8 cellular contexts compared by ENCODE assay signal in genomic region chr12:48716493-48717251, GRCh38. TPM values are rescaled to one million over a fixed set of nuclear protein-coding genes. Genes with fewer than 3 reads are reported as not detected.
A peak's percentile ranks its signal among the peaks of the same experiment; 100 is the strongest.
DNase-seq lines count a peak whose midpoint lies in the region; ATAC-seq, FAIRE-seq and TF ChIP-seq lines count a peak whose summit lies in the region.

CCNT1 (minus strand) TSS chr12:48716707; CDS start chr12:48716675, 32 bp downstream.

- H4K8ac ChIP-seq in H1 (ENCODE audit: extremely low read depth, insufficient read depth, low read length): peak within 1 kb of the TSS; percentile 98; the same call in 1 of the 2 replicates
- H4K8ac ChIP-seq in mesenchymal stem cell (ENCODE audit: low read length): peak within 1 kb of the TSS; percentile 95

- H4K5ac ChIP-seq in H1 (ENCODE audit: insufficient read length, low read depth, low read length): peak within 1 kb of the TSS; percentile 71

- peaks cover 10% of the 10 kb centered on the region for H3K4me1 Mint-ChIP-seq in Calu3 (ENCODE audit: low read depth, unreplicated experiment)
- H3K4me1 Mint-ChIP-seq in activated CD8-positive, alpha-beta memory T cell treated with anti-CD3 and anti-CD28 coated beads, Interleukin-2, amount 10 ng/mL, durations not matched to agents 7 days and 5 days: peaks cover 39% of the 10 kb centered on the region

- no peak for TF ChIP-seq EP300 in H1 (IDR thresholded peaks at IDR 0.05; ENCODE audit: borderline replicate concordance in 1 of 2, low read depth in 2 of 2, low read length in 2 of 2)

- H3K36me3 Mint-ChIP-seq in Calu3 (ENCODE audit: insufficient read depth, unreplicated experiment): peaks cover 48% of the 10 kb centered on the region
- peaks cover 53% of the 10 kb centered on the region for H3K36me3 Mint-ChIP-seq in activated CD8-positive, alpha-beta memory T cell treated with anti-CD3 and anti-CD28 coated beads, Interleukin-2, amount 10 ng/mL, durations not matched to agents 7 days and 5 days

- H3K9me3 Mint-ChIP-seq in Calu3 (ENCODE audit: low read depth, unreplicated experiment): peaks cover 6% of the 10 kb centered on the region
- H3K9me3 Mint-ChIP-seq in activated CD8-positive, alpha-beta memory T cell treated with anti-CD3 and anti-CD28 coated beads, Interleukin-2, amount 10 ng/mL, durations not matched to agents 7 days and 5 days (ENCODE audit: low read depth): peaks cover 7% of the 10 kb centered on the region

- H3K4me2 ChIP-seq in H1 (ENCODE audit: insufficient read depth in 1 of 2, low read depth in 2 of 2, low read length in 2 of 2): peak within 1 kb of the TSS; percentile 81 to 85
- peak within 1 kb of the TSS; percentile 81 for H3K4me2 ChIP-seq in mesenchymal stem cell (ENCODE audit: low read length, poor library complexity, severe bottlenecking)

- H2BK15ac ChIP-seq in H1 (ENCODE audit: low read length) (no peak within 1 kb of the TSS), mesenchymal stem cell (ENCODE audit: low read depth, poor library complexity, severe bottlenecking) (no peak within 1 kb of the TSS)

- no TSS peak for BruUV-seq in Calu3 (replicated peaks; lab: Mats Ljungman, UMichigan)

- H2BK5ac ChIP-seq in H1 (ENCODE audit: low read depth, low read length) (peak within 1 kb of the TSS; percentile 94), mesenchymal stem cell (ENCODE audit: low read depth, low read length, poor library complexity, severe bottlenecking) (peak within 1 kb of the TSS; percentile 67)

- no peaks in the 10 kb centered on the region for H3K27me3 ChIP-seq in HUES48 (ENCODE audit: control insufficient read depth, insufficient read depth, low read length)
- H3K27me3 ChIP-seq in NT2/D1 (ENCODE audit: insufficient read depth, insufficient read length): no peaks in the 10 kb centered on the region
- H3K27me3 ChIP-seq in H1 (replicated peaks in 1 of 4; ENCODE audit: control insufficient read depth in 3 of 4, extremely low read depth in 1 of 4, insufficient read depth in 3 of 4, low read length in 3 of 4): no peaks in the 10 kb centered on the region
- H3K27me3 ChIP-seq in mesenchymal stem cell (ENCODE audit: control insufficient read depth in 1 of 2, insufficient read depth in 1 of 2, low read length in 2 of 2): no peaks in the 10 kb centered on the region

- TF ChIP-seq CTCF in Calu3 (IDR thresholded peaks at IDR 0.05; ENCODE audit: unreplicated experiment): no peak
- no peak for TF ChIP-seq CTCF in H1 (IDR thresholded peaks at IDR 0.05; ENCODE audit: control extremely low read depth in 1 of 3, insufficient read depth in 1 of 3, low read depth in 1 of 3, low read length in 3 of 3)

- ATAC-seq in GM21390 (IDR thresholded peaks at IDR 0.05; ENCODE audit: unreplicated experiment): peak; percentile 97
- ATAC-seq in activated CD8-positive, alpha-beta memory T cell treated with anti-CD3 and anti-CD28 coated beads, Interleukin-2, amount 10 ng/mL, durations not matched to agents 7 days and 5 days: peak; percentile 97

- CTCF ChIA-PET in Calu3 (lab: Charles Lee): no interaction called here
- CTCF ChIA-PET in activated CD8-positive, alpha-beta memory T cell treated with anti-CD3 and anti-CD28 coated beads, Interleukin-2, amount 10 ng/mL, durations not matched to agents 7 days and 5 days (lab: Charles Lee): interaction anchor here (0.7 to 1.6 kb wide), 2 partner anchors 13 to 37 kb away, joined by 3 to 4 read pairs; no protein-coding TSS in a partner anchor
- CTCF ChIA-PET in H1 (lab: Charles Lee; ENCODE audit: partially characterized antibody): interaction anchor here (0.6 to 0.7 kb wide), 2 partner anchors 86 to 277 kb away, joined by 4 read pairs; no protein-coding TSS in a partner anchor

- no peaks in the 10 kb centered on the region for H3K27me3 Mint-ChIP-seq in Calu3 (ENCODE audit: unreplicated experiment)
- H3K27me3 Mint-ChIP-seq in activated CD8-positive, alpha-beta memory T cell treated with anti-CD3 and anti-CD28 coated beads, Interleukin-2, amount 10 ng/mL, durations not matched to agents 7 days and 5 days: peaks cover 4% of the 10 kb centered on the region

- H3K4me3 Mint-ChIP-seq in Calu3 (ENCODE audit: low read depth, unreplicated experiment): peak within 1 kb of the TSS; percentile 93
- peak within 1 kb of the TSS; percentile 94 for H3K4me3 Mint-ChIP-seq in activated CD8-positive, alpha-beta memory T cell treated with anti-CD3 and anti-CD28 coated beads, Interleukin-2, amount 10 ng/mL, durations not matched to agents 7 days and 5 days

- peaks cover 0 to 12% of the 10 kb centered on the region in 2 experiments for H4K20me1 ChIP-seq in H1 (replicated peaks in 1 of 2; ENCODE audit: control insufficient read depth in 1 of 2, insufficient read depth in 2 of 2, low read length in 2 of 2)

- H3K27ac Mint-ChIP-seq in Calu3 (ENCODE audit: unreplicated experiment): peak within 1 kb of the TSS; percentile 92
- peak within 1 kb of the TSS; percentile 94 for H3K27ac Mint-ChIP-seq in activated CD8-positive, alpha-beta memory T cell treated with anti-CD3 and anti-CD28 coated beads, Interleukin-2, amount 10 ng/mL, durations not matched to agents 7 days and 5 days

- H2BK120ac ChIP-seq in H1 (replicated peaks; ENCODE audit: low read depth, low read length) (peak within 1 kb of the TSS; percentile 78), mesenchymal stem cell (ENCODE audit: low read depth, low read length) (no peak within 1 kb of the TSS)

- FAIRE-seq in H1 (lab: Jason Lieb, UNC): peak; percentile 81

- DNase-seq in Calu3 (peak; percentile 94), NT2/D1 (ENCODE audit: low read depth, low spot score) (peak; percentile 99), H1 (ENCODE audit: low read depth in 1 of 2, low spot score in 2 of 2) (peak; percentile 93 to 99), mesenchymal stem cell (peak; percentile 100)
- DNase-seq in activated CD8-positive, alpha-beta memory T cell treated with anti-CD3 and anti-CD28 coated beads, Interleukin-2, amount 10 ng/mL, durations not matched to agents 7 days and 5 days: peak; percentile 100
- peak; percentile 97 for DNase-seq in stimulated activated CD8-positive, alpha-beta memory T cell treated with anti-CD3 and anti-CD28 coated beads, Interleukin-12 subunit alpha, Interleukin-12 subunit beta, amount 100 ng/mL, for 4 hours (ENCODE audit: low read depth)

- H2BK20ac ChIP-seq in H1 (ENCODE audit: low read length): no peak within 1 kb of the TSS

- H3K4me3 ChIP-seq in HUES48 (ENCODE audit: low read depth, low read length) (peak within 1 kb of the TSS; percentile 80), NT2/D1 (ENCODE audit: insufficient read length, low read depth) (peak within 1 kb of the TSS; percentile 84), H1 (ENCODE audit: extremely low read depth in 1 of 4, insufficient read depth in 2 of 4, low read depth in 3 of 4, low read length in 4 of 4) (peak within 1 kb of the TSS; percentile 87 to 100 (median 97)), mesenchymal stem cell (ENCODE audit: insufficient read depth in 1 of 2, low read depth in 1 of 2, low read length in 2 of 2) (peak within 1 kb of the TSS; percentile 71 to 98)

- H4K91ac ChIP-seq in H1 (replicated peaks; ENCODE audit: insufficient read length, low read length) (peak within 1 kb of the TSS; percentile 75), mesenchymal stem cell (ENCODE audit: low read length) (peak within 1 kb of the TSS; percentile 73)

- H3K18ac ChIP-seq in H1 (ENCODE audit: extremely low read depth, low read length) (peak within 1 kb of the TSS; percentile 92; the same call in 1 of the 2 replicates), mesenchymal stem cell (ENCODE audit: low read depth in 1 of 2, low read length in 2 of 2) (peak within 1 kb of the TSS; percentile 80 to 94)

- H3K79me1 ChIP-seq in H1 (ENCODE audit: low read depth, low read length) (no peaks in the 10 kb centered on the region; the same call in 1 of the 2 replicates), mesenchymal stem cell (replicated peaks; ENCODE audit: low read length, poor library complexity, severe bottlenecking) (no peaks in the 10 kb centered on the region)

- intact Hi-C loops in Calu3 (cut with micrococcal nuclease; ENCODE audit: unreplicated experiment): no loop called here

- H3K4ac ChIP-seq in H1 (replicated peaks; ENCODE audit: insufficient read length, low read depth, low read length): peak within 1 kb of the TSS; percentile 92
- peak within 1 kb of the TSS; percentile 88 to 94 for H3K4ac ChIP-seq in mesenchymal stem cell (ENCODE audit: low read depth in 1 of 2, low read length in 2 of 2)

- H2BK12ac ChIP-seq in H1 (ENCODE audit: low read depth, low read length) (peak within 1 kb of the TSS; percentile 46; the same call in 1 of the 2 replicates), mesenchymal stem cell (ENCODE audit: low read length in 2 of 2) (peak within 1 kb of the TSS; percentile 24 to 77)

- TF ChIP-seq POLR2A in H1 (IDR thresholded peaks at IDR 0.05; ENCODE audit: control extremely low read depth in 1 of 2, low read depth in 2 of 2, low read length in 2 of 2): peak; percentile 65 to 84

- H2AFZ ChIP-seq in H1 (ENCODE audit: low read length) (peak within 1 kb of the TSS; percentile 28), mesenchymal stem cell (ENCODE audit: low read depth, low read length) (peak within 1 kb of the TSS; percentile 91)

- no peak within 1 kb of the TSS for H3K14ac ChIP-seq in H1 (ENCODE audit: insufficient read length)
- H3K14ac ChIP-seq in mesenchymal stem cell (ENCODE audit: low read length in 2 of 2): peak within 1 kb of the TSS in 1 of 2 experiments; percentile 42

- no peak within 1 kb of the TSS for H2AK5ac ChIP-seq in H1 (ENCODE audit: low read depth, low read length)
- H2AK5ac ChIP-seq in mesenchymal stem cell (ENCODE audit: low read length, severe bottlenecking): peak within 1 kb of the TSS; percentile 49

- 1% methylated on average over 61 of the region's 61 CpGs; no CpG with 5 or more reads in 1 of the 2 experiments for WGBS in H1 (ENCODE audit: extremely low coverage in 1 of 2, insufficient coverage in 1 of 2, insufficient read length in 1 of 2, insufficient replicate concordance in 2 of 2, low coverage in 1 of 2, low lambda C conversion rate in 2 of 2, missing lambda C conversion rate in 1 of 2), 2 experiments
- under 1% methylated on average over 61 of the region's 61 CpGs for WGBS in mesenchymal stem cell

- H3K23ac ChIP-seq in H1 (ENCODE audit: insufficient read length): no peak within 1 kb of the TSS
- H3K23ac ChIP-seq in mesenchymal stem cell (ENCODE audit: low read length in 2 of 2): peak within 1 kb of the TSS in 1 of 2 experiments; percentile 87

- H3K27ac ChIP-seq in HUES48 (ENCODE audit: low read depth, low read length): peak within 1 kb of the TSS; percentile 96
- peak within 1 kb of the TSS; percentile 97 for H3K27ac ChIP-seq in H1 (ENCODE audit: low read depth, low read length)
- peak within 1 kb of the TSS; percentile 92 for H3K27ac ChIP-seq in mesenchymal stem cell (ENCODE audit: low read length, poor library complexity, severe bottlenecking)

- TF ChIP-seq RAD21 in H1 (IDR thresholded peaks at IDR 0.05 in 1 of 2, conservative IDR thresholded peaks at IDR 0.05 in 1 of 2; ENCODE audit: low read depth in 2 of 2, low read length in 2 of 2): no peak

- H3K9ac ChIP-seq in HUES48 (ENCODE audit: low read depth, low read length) (peak within 1 kb of the TSS; percentile 90), NT2/D1 (ENCODE audit: insufficient read length, low read depth) (peak within 1 kb of the TSS; percentile 98), H1 (replicated peaks in 1 of 4; ENCODE audit: extremely low read depth in 1 of 4, low read depth in 3 of 4, low read length in 3 of 4) (peak within 1 kb of the TSS; percentile 98 to 99 (median 98)), mesenchymal stem cell (ENCODE audit: low read length) (peak within 1 kb of the TSS; percentile 99)

- H3K4me1 ChIP-seq in HUES48 (ENCODE audit: control insufficient read depth, insufficient read depth, low read length) (peaks cover 11% of the 10 kb centered on the region), NT2/D1 (ENCODE audit: insufficient read depth, insufficient read length) (no peaks in the 10 kb centered on the region), H1 (replicated peaks in 1 of 4; ENCODE audit: control insufficient read depth in 3 of 4, insufficient read depth in 4 of 4, low read length in 3 of 4) (peaks cover 0 to 5% (median 0%) of the 10 kb centered on the region in 4 experiments; a peak in 3 of 7 replicates), mesenchymal stem cell (ENCODE audit: control insufficient read depth, insufficient read depth, low read depth, low read length) (peaks cover 9% of the 10 kb centered on the region)

- H3K56ac ChIP-seq in H1 (replicated peaks; ENCODE audit: insufficient read length, low read depth, low read length): peak within 1 kb of the TSS; percentile 65

- POLR2A ChIA-PET in H1 (lab: Charles Lee; ENCODE audit: partially characterized antibody): interaction anchor here (1.0 to 2.0 kb wide), 5 partner anchors 10 to 95 kb away, joined by 3 to 17 read pairs (median 4); partner anchors contain the start of gene KANSL2

- H3K9me3 ChIP-seq in HUES48 (ENCODE audit: control insufficient read depth, insufficient read depth, low read length) (peaks cover 9% of the 10 kb centered on the region), NT2/D1 (ENCODE audit: insufficient read depth, low read length) (peaks cover 43% of the 10 kb centered on the region), H1 (ENCODE audit: insufficient read depth in 2 of 2, low read depth in 1 of 2, low read length in 1 of 2) (peaks cover 9 to 12% of the 10 kb centered on the region in 2 experiments), mesenchymal stem cell (ENCODE audit: control insufficient read depth, low read length) (peaks cover 12% of the 10 kb centered on the region)

- H3K36me3 ChIP-seq in HUES48 (ENCODE audit: control insufficient read depth, insufficient read depth, low read length) (peaks cover 25% of the 10 kb centered on the region), NT2/D1 (ENCODE audit: insufficient read depth, insufficient read length, low read length) (peaks cover 37% of the 10 kb centered on the region), H1 (ENCODE audit: control insufficient read depth in 2 of 4, insufficient read depth in 4 of 4, low read length in 3 of 4) (peaks cover 4 to 27% (median 10%) of the 10 kb centered on the region in 4 experiments; a peak in 6 of 8 replicates), mesenchymal stem cell (ENCODE audit: control insufficient read depth in 1 of 2, insufficient read depth in 2 of 2, low read depth in 1 of 2, low read length in 2 of 2) (peaks cover 5 to 31% of the 10 kb centered on the region in 2 experiments)

- peaks cover 20 to 44% of the 10 kb centered on the region in 2 experiments for H3K79me2 ChIP-seq in H1 (ENCODE audit: control insufficient read depth in 1 of 2, insufficient read depth in 2 of 2, low read length in 2 of 2)

- peaks cover 5% of the 10 kb centered on the region; the same call in 1 of the 2 replicates for H3K23me2 ChIP-seq in H1 (ENCODE audit: low read depth, low read length)

RNA-seq across cellular contexts. Expression of gene CCNT1, which starts in this region (rescaled TPM):
- total RNA-seq in Calu3 (2022): 34.7 and 36.0 TPM in 2 replicates
- 10 to 100 TPM; 51.4 to 66.8 TPM for total RNA-seq in activated CD8-positive, alpha-beta memory T cell treated with anti-CD3 and anti-CD28 coated beads, Interleukin-2, amount 10 ng/mL, durations not matched to agents 7 days and 5 days
- total RNA-seq in H1 (2021; fragmentation: NEBNext Ultra II Directional; extraction: Animal tissue kit (Norgen Biotek cat#: 25700)): 44.3 and 45.9 TPM in 2 replicates
- 10.8 and 13.2 TPM in 2 replicates for polyA plus RNA-seq in H1 (2011; rRNA removed)
- 12.4 TPM for polyA plus RNA-seq in H1 (2011; cell fraction: cytosol; rRNA removed)
- polyA plus RNA-seq in H1 (2011; cell fraction: nucleus; rRNA removed): 15.8 TPM
- polyA plus RNA-seq in H1 (2012, experiment 1 of 2): 17.1 to 21.7 TPM (median 18.2 TPM) in 4 replicates
- polyA plus RNA-seq in H1 (2012, experiment 2 of 2): 0.85 TPM
- polyA plus RNA-seq in H1 (2013, experiment 1 of 2): 21.7 TPM
- polyA plus RNA-seq in H1 (2013, experiment 2 of 2): 24.2 TPM
- polyA minus RNA-seq in H1 (2011; rRNA and poly(A)+ RNA removed): 109 and 132 TPM in 2 replicates
- 25.0 TPM for polyA minus RNA-seq in H1 (2011; cell fraction: cytosol; rRNA and poly(A)+ RNA removed)
- 53.5 TPM for polyA minus RNA-seq in H1 (2011; cell fraction: nucleus; rRNA and poly(A)+ RNA removed)
- polyA plus RNA-seq in mesenchymal stem cell (2013, experiment 1 of 2): 14.6 TPM
- 14.7 TPM for polyA plus RNA-seq in mesenchymal stem cell (2013, experiment 2 of 2)

Comparison
In these comparisons a context has a peak if more than half of its experiments do, and no peak if none do; other contexts are left out.
1. Peak in every context shown above with its lines: DNase-seq, ATAC-seq, H3K4me3 ChIP-seq and H3K27ac ChIP-seq.